Comparison of ENCODE assay signal across 1 cellular context in the genomic region with DNA sequence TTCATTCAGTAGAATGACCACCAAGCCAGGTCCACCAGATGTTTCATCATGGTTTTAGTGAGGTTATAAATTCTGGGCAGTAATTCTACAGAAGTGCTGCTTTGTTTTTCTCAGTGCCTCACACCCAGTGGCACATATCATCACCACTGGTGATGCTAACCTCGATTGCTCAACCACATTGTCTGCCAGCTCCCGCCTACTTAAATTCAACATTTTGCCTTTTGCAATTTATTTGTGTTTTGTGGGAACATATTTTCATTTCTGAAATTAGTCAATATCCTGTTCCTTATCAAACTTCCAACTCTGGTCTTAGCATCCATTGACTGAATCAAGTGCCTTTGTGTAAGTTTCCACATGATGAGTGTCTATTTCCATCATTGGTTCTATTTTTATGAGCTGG.
TF ChIP-seq lines count a peak whose summit lies in the region.

No MANE protein-coding gene starts in this region.

TF ChIP-seq in WTC11, 78 proteins besides CTCF, POLR2A, EP300 and RAD21 (continued from another document):
- TF ChIP-seq ZNF671 (CRISPR knock-in tag; IDR thresholded peaks at IDR 0.05) (no peak), STAT6 (CRISPR knock-in tag; conservative IDR thresholded peaks at IDR 0.05; ENCODE audit: low read depth) (no peak), ERG (CRISPR knock-in tag; IDR thresholded peaks at IDR 0.05) (no peak), NR1H2 (CRISPR knock-in tag; IDR thresholded peaks at IDR 0.05) (no peak), ZNF138 (CRISPR knock-in tag; conservative IDR thresholded peaks at IDR 0.05) (no peak), CDX4 (CRISPR knock-in tag; IDR thresholded peaks at IDR 0.05; ENCODE audit: borderline replicate concordance) (no peak), TCF7 (CRISPR knock-in tag; IDR thresholded peaks at IDR 0.05; ENCODE audit: low read depth) (no peak)
- TF ChIP-seq, protein P1, sequence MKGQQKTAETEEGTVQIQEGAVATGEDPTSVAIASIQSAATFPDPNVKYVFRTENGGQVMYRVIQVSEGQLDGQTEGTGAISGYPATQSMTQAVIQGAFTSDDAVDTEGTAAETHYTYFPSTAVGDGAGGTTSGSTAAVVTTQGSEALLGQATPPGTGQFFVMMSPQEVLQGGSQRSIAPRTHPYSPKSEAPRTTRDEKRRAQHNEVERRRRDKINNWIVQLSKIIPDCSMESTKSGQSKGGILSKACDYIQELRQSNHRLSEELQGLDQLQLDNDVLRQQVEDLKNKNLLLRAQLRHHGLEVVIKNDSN (CRISPR knock-in tag; IDR thresholded peaks at IDR 0.05): no peak
